ENCODE assay signal across 32 cellular contexts in genomic region chr2:33513480-33513879, GRCh38.
"Had no signal": no experiment of that assay in that cellular context is flagged by ENCODE, and none has a peak within 500 bp of the region (broad histone marks: within the 10 kb centered on the region; RNA-seq: fewer than 3 reads in every experiment).

No MANE protein-coding gene starts in this region.

- H3K9me3 ChIP-seq: adrenal gland, body of pancreas, colonic mucosa, heart left ventricle had no signal

- H3K4me1 ChIP-seq: adrenal gland, body of pancreas, colonic mucosa had no signal

- H3K4me1 Mint-ChIP-seq: activated CD4-positive, alpha-beta T cell treated with anti-CD3 and anti-CD28 coated beads for 36 hours; activated CD4-positive, alpha-beta T cell treated with anti-CD3 and anti-CD28 coated beads, Interleukin-2, amount 10 ng/mL, durations not matched to agents 24 days and 14 days; activated naive CD4-positive, alpha-beta T cell treated with anti-CD3 and anti-CD28 coated beads, Interleukin-2, amount 50 U/mL, for 24 hours; activated naive CD8-positive, alpha-beta T cell treated with anti-CD3 and anti-CD28 coated beads, Interleukin-2, amount 50 U/mL, for 24 hours had no signal

- H3K9me3 Mint-ChIP-seq: activated CD4-positive, alpha-beta memory T cell treated with anti-CD3 and anti-CD28 coated beads for 36 hours; activated naive CD4-positive, alpha-beta T cell treated with anti-CD3 and anti-CD28 coated beads for 36 hours; activated naive CD4-positive, alpha-beta T cell treated with anti-CD3 and anti-CD28 coated beads, Interleukin-2, amount 50 U/mL, for 24 hours; activated naive CD8-positive, alpha-beta T cell treated with anti-CD3 and anti-CD28 coated beads for 36 hours; activated naive CD8-positive, alpha-beta T cell treated with anti-CD3 and anti-CD28 coated beads, Interleukin-2, amount 50 U/mL, for 24 hours; activated T-helper 1 cell treated with anti-CD3 and anti-CD28 coated beads, Interleukin-12 subunit alpha, Interleukin-12 subunit beta, Interleukin-2, Interleukin-4 antibody, amounts not matched to agents 30 ng/mL and 10 ng/mL and 1 ng/mL, durations not matched to agents 14 hours and 24 hours and 36 hours; activated T-helper 2 cell treated with anti-CD3 and anti-CD28 coated beads, Interferon-gamma antibody, Interleukin-2, Interleukin-4, amounts not matched to agents 10 μg/mL and 5 μg/mL and 100 μg/mL, durations not matched to agents 14 hours and 24 hours and 36 hours had no signal

- ATAC-seq: activated CD4-positive, alpha-beta T cell treated with anti-CD3 and anti-CD28 coated beads for 36 hours; activated CD8-positive, alpha-beta memory T cell treated with anti-CD3 and anti-CD28 coated beads, Interleukin-2, amount 10 ng/mL, durations not matched to agents 7 days and 5 days; activated CD8-positive, alpha-beta T cell treated with anti-CD3 and anti-CD28 coated beads, Interleukin-2, amount 10 ng/mL, durations not matched to agents 7 days and 5 days; activated naive CD8-positive, alpha-beta T cell treated with anti-CD3 and anti-CD28 coated beads, Interleukin-2, amount 50 U/mL, for 24 hours; body of pancreas; esophagus mucosa; heart left ventricle had no signal

- DNase-seq: activated CD4-positive, alpha-beta memory T cell treated with anti-CD3 and anti-CD28 coated beads for 36 hours; activated CD4-positive, alpha-beta T cell treated with anti-CD3 and anti-CD28 coated beads for 36 hours; activated CD4-positive, alpha-beta T cell treated with anti-CD3 and anti-CD28 coated beads, Interleukin-2, amount 10 ng/mL, durations not matched to agents 24 days and 14 days; activated CD4-positive, CD25-positive, alpha-beta regulatory T cell; activated CD4-positive, CD25-positive, alpha-beta regulatory T cell treated with anti-CD3 and anti-CD28 coated beads, Interleukin-2, amount 50 U/mL, for 72 hours; activated CD8-positive, alpha-beta memory T cell treated with anti-CD3 and anti-CD28 coated beads, Interleukin-2, amount 10 ng/mL, durations not matched to agents 7 days and 5 days; activated CD8-positive, alpha-beta memory T cell treated with anti-CD3 and anti-CD28 coated beads, Interleukin-2, amount 50 U/mL, for 4 hours; activated CD8-positive, alpha-beta T cell treated with anti-CD3 and anti-CD28 coated beads, Interleukin-2, amount 10 ng/mL, durations not matched to agents 7 days and 5 days; activated effector memory CD4-positive, alpha-beta T cell treated with anti-CD3 and anti-CD28 coated beads, Interleukin-2, amount 50 U/mL, for 16 hours; activated naive CD4-positive, alpha-beta T cell treated with anti-CD3 and anti-CD28 coated beads for 36 hours; activated naive CD8-positive, alpha-beta T cell treated with anti-CD3 and anti-CD28 coated beads for 36 hours; activated naive CD8-positive, alpha-beta T cell treated with anti-CD3 and anti-CD28 coated beads, Interleukin-2, amount 50 U/mL, for 24 hours; activated T-cell treated with anti-CD3 and anti-CD28 coated beads, Interleukin-2, amount 50 U/mL, for 1 hour; activated T-cell treated with anti-CD3 and anti-CD28 coated beads, Interleukin-2, amount 50 U/mL, for 48 hours; adrenal gland; amygdala; aorta; body of pancreas; caudate nucleus; colonic mucosa; effector CD8-positive, alpha-beta T cell; foreskin fibroblast; glutamatergic neuron; heart left ventricle; T-helper 2 cell had no signal

- H3K27ac ChIP-seq: adrenal gland, body of pancreas, colonic mucosa, heart left ventricle had no signal

- H3K36me3 Mint-ChIP-seq: activated naive CD4-positive, alpha-beta T cell treated with anti-CD3 and anti-CD28 coated beads, Interleukin-2, amount 50 U/mL, for 24 hours had no signal

- FAIRE-seq: endometrium, endothelial cell of umbilical vein, frontal cortex had no signal

- H3K4me3 Mint-ChIP-seq: activated CD4-positive, alpha-beta memory T cell treated with anti-CD3 and anti-CD28 coated beads for 36 hours; activated CD4-positive, alpha-beta T cell treated with anti-CD3 and anti-CD28 coated beads for 36 hours; activated CD4-positive, alpha-beta T cell treated with anti-CD3 and anti-CD28 coated beads, Interleukin-2, amount 10 ng/mL, durations not matched to agents 24 days and 14 days; activated CD8-positive, alpha-beta memory T cell treated with anti-CD3 and anti-CD28 coated beads, Interleukin-2, amount 10 ng/mL, durations not matched to agents 7 days and 5 days; activated CD8-positive, alpha-beta T cell treated with anti-CD3 and anti-CD28 coated beads, Interleukin-2, amount 10 ng/mL, durations not matched to agents 7 days and 5 days; activated naive CD4-positive, alpha-beta T cell treated with anti-CD3 and anti-CD28 coated beads for 36 hours; activated naive CD4-positive, alpha-beta T cell treated with anti-CD3 and anti-CD28 coated beads, Interleukin-2, amount 50 U/mL, for 24 hours; activated naive CD8-positive, alpha-beta T cell treated with anti-CD3 and anti-CD28 coated beads for 36 hours; activated naive CD8-positive, alpha-beta T cell treated with anti-CD3 and anti-CD28 coated beads, Interleukin-2, amount 50 U/mL, for 24 hours; activated T-helper 1 cell treated with anti-CD3 and anti-CD28 coated beads, Interleukin-12 subunit alpha, Interleukin-12 subunit beta, Interleukin-2, Interleukin-4 antibody, amounts not matched to agents 30 ng/mL and 10 ng/mL and 1 ng/mL, durations not matched to agents 14 hours and 24 hours and 36 hours had no signal

- H3K27me3 ChIP-seq: adrenal gland, body of pancreas, colonic mucosa, heart left ventricle had no signal

- H3K27ac Mint-ChIP-seq: activated CD4-positive, alpha-beta memory T cell treated with anti-CD3 and anti-CD28 coated beads for 36 hours; activated CD4-positive, alpha-beta T cell treated with anti-CD3 and anti-CD28 coated beads for 36 hours; activated CD4-positive, alpha-beta T cell treated with anti-CD3 and anti-CD28 coated beads, Interleukin-2, amount 10 ng/mL, durations not matched to agents 24 days and 14 days; activated CD8-positive, alpha-beta memory T cell treated with anti-CD3 and anti-CD28 coated beads, Interleukin-2, amount 10 ng/mL, durations not matched to agents 7 days and 5 days; activated CD8-positive, alpha-beta T cell treated with anti-CD3 and anti-CD28 coated beads, Interleukin-2, amount 10 ng/mL, durations not matched to agents 7 days and 5 days; activated naive CD4-positive, alpha-beta T cell treated with anti-CD3 and anti-CD28 coated beads for 36 hours; activated naive CD4-positive, alpha-beta T cell treated with anti-CD3 and anti-CD28 coated beads, Interleukin-2, amount 50 U/mL, for 24 hours; activated naive CD8-positive, alpha-beta T cell treated with anti-CD3 and anti-CD28 coated beads for 36 hours; activated naive CD8-positive, alpha-beta T cell treated with anti-CD3 and anti-CD28 coated beads, Interleukin-2, amount 50 U/mL, for 24 hours; activated T-helper 1 cell treated with anti-CD3 and anti-CD28 coated beads, Interleukin-12 subunit alpha, Interleukin-12 subunit beta, Interleukin-2, Interleukin-4 antibody, amounts not matched to agents 30 ng/mL and 10 ng/mL and 1 ng/mL, durations not matched to agents 14 hours and 24 hours and 36 hours; activated T-helper 2 cell treated with anti-CD3 and anti-CD28 coated beads, Interferon-gamma antibody, Interleukin-2, Interleukin-4, amounts not matched to agents 10 μg/mL and 5 μg/mL and 100 μg/mL, durations not matched to agents 14 hours and 24 hours and 36 hours had no signal

- H3K36me3 ChIP-seq: adrenal gland, colonic mucosa had no signal

- H3K4me3 ChIP-seq: adrenal gland, body of pancreas, colonic mucosa, heart left ventricle had no signal

- H3K27me3 Mint-ChIP-seq: activated CD4-positive, alpha-beta memory T cell treated with anti-CD3 and anti-CD28 coated beads for 36 hours; activated CD4-positive, alpha-beta T cell treated with anti-CD3 and anti-CD28 coated beads for 36 hours; activated CD4-positive, alpha-beta T cell treated with anti-CD3 and anti-CD28 coated beads, Interleukin-2, amount 10 ng/mL, durations not matched to agents 24 days and 14 days; activated CD8-positive, alpha-beta memory T cell treated with anti-CD3 and anti-CD28 coated beads, Interleukin-2, amount 10 ng/mL, durations not matched to agents 7 days and 5 days; activated naive CD4-positive, alpha-beta T cell treated with anti-CD3 and anti-CD28 coated beads, Interleukin-2, amount 50 U/mL, for 24 hours; activated naive CD8-positive, alpha-beta T cell treated with anti-CD3 and anti-CD28 coated beads for 36 hours; activated naive CD8-positive, alpha-beta T cell treated with anti-CD3 and anti-CD28 coated beads, Interleukin-2, amount 50 U/mL, for 24 hours had no signal
